Comparison of ENCODE assay signal across 8 cellular contexts in genomic region chr16:89362187-89362865, GRCh38.
A peak's percentile ranks its signal among the peaks of the same experiment; 100 is the strongest.
DNase-seq lines count a peak whose midpoint lies in the region; ATAC-seq and TF ChIP-seq lines count a peak whose summit lies in the region.
"Not testable (repeated sequence)": the region's sequence is repeated elsewhere in the genome, so short reads cannot be mapped to it uniquely, and the experiment has no call there.

No MANE protein-coding gene starts in this region.

- peak overlapping the region; percentile 4 for H3K4me3 Mint-ChIP-seq in activated CD8-positive, alpha-beta T cell treated with anti-CD3 and anti-CD28 coated beads, Interleukin-2, amount 10 ng/mL, durations not matched to agents 7 days and 5 days
- peak overlapping the region; percentile 22 to 83 (median 73) for H3K4me3 Mint-ChIP-seq in naive B cell

- WGBS in suprapubic skin: 39% methylated on average over 11 of the region's 11 CpGs

- not testable (repeated sequence) for H3K9me3 ChIP-seq in KOPT-K1 (ENCODE audit: insufficient read depth, low read length, poor library complexity, severe bottlenecking); suprapubic skin

- H3K9me3 Mint-ChIP-seq in activated CD8-positive, alpha-beta T cell treated with anti-CD3 and anti-CD28 coated beads, Interleukin-2, amount 10 ng/mL, durations not matched to agents 7 days and 5 days (ENCODE audit: insufficient read depth); naive B cell: not testable (repeated sequence)

- peaks cover 99% of the 10 kb centered on the region for H3K4me1 Mint-ChIP-seq in activated CD8-positive, alpha-beta T cell treated with anti-CD3 and anti-CD28 coated beads, Interleukin-2, amount 10 ng/mL, durations not matched to agents 7 days and 5 days (ENCODE audit: low read depth)
- H3K4me1 Mint-ChIP-seq in naive B cell: peaks cover 73 to 97% (median 79%) of the 10 kb centered on the region in 3 donors

- H3K4me3 ChIP-seq in suprapubic skin: not testable (repeated sequence)

- POLR2A ChIA-PET in activated CD8-positive, alpha-beta T cell treated with anti-CD3 and anti-CD28 coated beads, Interleukin-2, amount 10 ng/mL, durations not matched to agents 7 days and 5 days (lab: Charles Lee): interaction anchor here (0.8 to 1.2 kb wide), 3 partner anchors 13 to 126 kb away, joined by 4 read pairs; no protein-coding TSS in a partner anchor

- H3K27ac Mint-ChIP-seq in activated CD8-positive, alpha-beta T cell treated with anti-CD3 and anti-CD28 coated beads, Interleukin-2, amount 10 ng/mL, durations not matched to agents 7 days and 5 days: peak overlapping the region; percentile 91
- H3K27ac Mint-ChIP-seq in naive B cell: peak overlapping the region in 5 of 6 donors; percentile 29 to 94 (median 87)

- H3K36me3 Mint-ChIP-seq in activated CD8-positive, alpha-beta T cell treated with anti-CD3 and anti-CD28 coated beads, Interleukin-2, amount 10 ng/mL, durations not matched to agents 7 days and 5 days (ENCODE audit: low read depth): peaks cover 39% of the 10 kb centered on the region
- H3K36me3 Mint-ChIP-seq in naive B cell: not testable (repeated sequence)

- not testable (repeated sequence) for H3K36me3 ChIP-seq in KOPT-K1 (ENCODE audit: insufficient read depth, low read length); suprapubic skin

- CTCF ChIA-PET in activated CD8-positive, alpha-beta T cell treated with anti-CD3 and anti-CD28 coated beads, Interleukin-2, amount 10 ng/mL, durations not matched to agents 7 days and 5 days (lab: Charles Lee): interaction anchor here (0.6 to 1.6 kb wide), 7 partner anchors 10 to 195 kb away, joined by 3 to 4 read pairs (median 3); partner anchors contain the start of gene SPG7

- not testable (repeated sequence) for TF ChIP-seq POLR2A in erythroblast (IDR thresholded peaks at IDR 0.05; ENCODE audit: low read length); suprapubic skin (IDR thresholded peaks at IDR 0.05)

- peak overlapping the region; percentile 68 for H3K27ac ChIP-seq in KOPT-K1 (ENCODE audit: low read depth, low read length, poor library complexity, severe bottlenecking)
- peak overlapping the region; percentile 27 for H3K27ac ChIP-seq in suprapubic skin

- not testable (repeated sequence) for TF ChIP-seq EP300 in suprapubic skin (IDR thresholded peaks at IDR 0.05)

- not testable (repeated sequence) for H3K27me3 ChIP-seq in suprapubic skin

- H3K27me3 Mint-ChIP-seq in activated CD8-positive, alpha-beta T cell treated with anti-CD3 and anti-CD28 coated beads, Interleukin-2, amount 10 ng/mL, durations not matched to agents 7 days and 5 days (ENCODE audit: low read depth); naive B cell: not testable (repeated sequence)

- H3K4me1 ChIP-seq in suprapubic skin: peaks cover 84% of the 10 kb centered on the region

- not testable (repeated sequence) for TF ChIP-seq CTCF in suprapubic skin (IDR thresholded peaks at IDR 0.05)

- DNase-seq in activated CD8-positive, alpha-beta T cell treated with anti-CD3 and anti-CD28 coated beads, Interleukin-2, amount 10 ng/mL, durations not matched to agents 7 days and 5 days; suprapubic skin (ENCODE audit: low spot score in 2 of 2): not testable (repeated sequence)
- DNase-seq in erythroblast (lab: John Stamatoyannopoulos, UW) (peak; percentile 34 to 44), naive B cell (peak; percentile 36)

- peak; percentile 63 for ATAC-seq in GM18498 (IDR thresholded peaks at IDR 0.05; ENCODE audit: unreplicated experiment)
- ATAC-seq in GM21390 (IDR thresholded peaks at IDR 0.05; ENCODE audit: unreplicated experiment): peak; percentile 49
- peak; percentile 45 for ATAC-seq in HG02981 (IDR thresholded peaks at IDR 0.05; ENCODE audit: unreplicated experiment)
- ATAC-seq in activated CD8-positive, alpha-beta T cell treated with anti-CD3 and anti-CD28 coated beads, Interleukin-2, amount 10 ng/mL, durations not matched to agents 7 days and 5 days: not testable (repeated sequence)
- peak; percentile 15 to 19 for ATAC-seq in naive B cell (ENCODE audit: low read depth in 2 of 2)
